23 cellular contexts compared by ENCODE assay signal in genomic region chr3:42517143-42517542, GRCh38. TPM values are rescaled to one million over a fixed set of nuclear protein-coding genes. Genes with fewer than 3 reads are reported as not detected.
DNase-seq lines count a peak whose midpoint lies in the region; ATAC-seq, FAIRE-seq and TF ChIP-seq lines count a peak whose summit lies in the region.
"Had no signal": no experiment of that assay in that cellular context is flagged by ENCODE, and none has a peak within 500 bp of the region (broad histone marks: within the 10 kb centered on the region; RNA-seq: fewer than 3 reads in every experiment).

No MANE protein-coding gene starts in this region.

- H3K4me3 Mint-ChIP-seq in activated CD8-positive, alpha-beta T cell treated with anti-CD3 and anti-CD28 coated beads for 36 hours = no peak overlapping the region
- H3K4me3 Mint-ChIP-seq: CD14-positive monocyte had no signal

- H3K9me3 Mint-ChIP-seq in activated CD8-positive, alpha-beta T cell treated with anti-CD3 and anti-CD28 coated beads for 36 hours = no peaks in the 10 kb centered on the region

- no peak overlapping the region for H3K27ac Mint-ChIP-seq in activated CD8-positive, alpha-beta T cell treated with anti-CD3 and anti-CD28 coated beads for 36 hours

- H3K36me3 ChIP-seq in left ventricle myocardium inferior = no peaks in the 10 kb centered on the region
- H3K36me3 ChIP-seq in duodenal mucosa (ENCODE audit: control insufficient read depth in 1 of 2, insufficient read depth in 2 of 2, low read length in 2 of 2) = peaks cover 0 to 23% of the 10 kb centered on the region in 2 donors
- no peaks in the 10 kb centered on the region for H3K36me3 ChIP-seq in muscle layer of duodenum (ENCODE audit: control insufficient read depth in 1 of 2, insufficient read depth in 2 of 2, low read length in 2 of 2)
- no peaks in the 10 kb centered on the region for H3K36me3 ChIP-seq in transverse colon
- H3K36me3 ChIP-seq: MG63 had no signal

- H3K4me1 ChIP-seq in left ventricle myocardium inferior (peaks cover 50% of the 10 kb centered on the region), duodenal mucosa (ENCODE audit: control insufficient read depth in 1 of 2, insufficient read depth in 2 of 2, low read length in 2 of 2) (peaks cover 52 to 59% of the 10 kb centered on the region in 2 donors), muscle layer of duodenum (ENCODE audit: control insufficient read depth in 1 of 2, insufficient read depth in 2 of 2, low read length in 2 of 2) (no peaks in the 10 kb centered on the region), transverse colon (peaks cover 19 to 66% (median 41%) of the 10 kb centered on the region in 4 donors)

- peak; percentile 12 for TF ChIP-seq POLR2A in transverse colon (IDR thresholded peaks at IDR 0.05)

- H3K9ac ChIP-seq in duodenal mucosa (ENCODE audit: low read depth in 1 of 2, low read length in 2 of 2) = peak overlapping the region in 1 of 2 donors; percentile 32

- no peak for ATAC-seq in left cardiac atrium
- ATAC-seq in activated CD8-positive, alpha-beta T cell treated with anti-CD3 and anti-CD28 coated beads for 36 hours = no peak

- no peak overlapping the region for H3K27ac ChIP-seq in left ventricle myocardium inferior (replicated peaks)
- H3K27ac ChIP-seq in duodenal mucosa (ENCODE audit: low read depth, low read length) = peak overlapping the region; percentile 77
- peak overlapping the region; percentile 51 for H3K27ac ChIP-seq in muscle layer of duodenum (ENCODE audit: low read length)
- peak overlapping the region; percentile 76 to 86 (median 79) for H3K27ac ChIP-seq in transverse colon

- H3K4me3 ChIP-seq in left ventricle myocardium inferior (no peak overlapping the region), duodenal mucosa (ENCODE audit: low read depth in 1 of 2, low read length in 2 of 2) (peak overlapping the region in 1 of 2 donors; percentile 32), muscle layer of duodenum (ENCODE audit: low read depth in 1 of 2, low read length in 2 of 2) (no peak overlapping the region), transverse colon (no peak overlapping the region)
- H3K4me3 ChIP-seq: MG63 had no signal

- TF ChIP-seq EP300 in transverse colon (IDR thresholded peaks at IDR 0.05; ENCODE audit: low read depth) = no peak

- FAIRE-seq in GM19239 (lab: Jason Lieb, UNC) = no peak
- FAIRE-seq: H54, RCC 7860 had no signal

- intact Hi-C loops in left cardiac atrium (cut with DNase I) (no loop called here), left ventricle myocardium inferior (cut with micrococcal nuclease) (no loop called here), transverse colon (cut with DNase I; ENCODE audit: low total_unique reads) (no loop called here)
- intact Hi-C loops in activated CD8-positive, alpha-beta T cell treated with anti-CD3 and anti-CD28 coated beads for 36 hours (cut with micrococcal nuclease) = no loop called here

- in situ Hi-C loops in transverse colon (cut with MboI; ENCODE audit: low pct_ligation_motif_present in 1 of 4, low pct_unique_long_range_greater_than_20kb in 1 of 4, low sequenced_read_pairs in 3 of 4) = no loop called here

- H3K4me1 Mint-ChIP-seq in activated CD8-positive, alpha-beta T cell treated with anti-CD3 and anti-CD28 coated beads for 36 hours (ENCODE audit: low read depth) = peaks cover 16% of the 10 kb centered on the region

- no peaks in the 10 kb centered on the region for H3K9me3 ChIP-seq in left ventricle myocardium inferior (replicated peaks)
- H3K9me3 ChIP-seq in duodenal mucosa (ENCODE audit: control insufficient read depth in 1 of 2, low read length in 2 of 2) = no peaks in the 10 kb centered on the region
- H3K9me3 ChIP-seq in muscle layer of duodenum (ENCODE audit: control insufficient read depth in 1 of 2, low read length in 2 of 2) = no peaks in the 10 kb centered on the region
- H3K9me3 ChIP-seq in transverse colon = no peaks in the 10 kb centered on the region
- H3K9me3 ChIP-seq: MG63 had no signal

- CTCF ChIA-PET in activated CD8-positive, alpha-beta T cell treated with anti-CD3 and anti-CD28 coated beads for 36 hours (lab: Charles Lee) = no interaction called here

- peaks cover 5% of the 10 kb centered on the region for H3K36me3 Mint-ChIP-seq in activated CD8-positive, alpha-beta T cell treated with anti-CD3 and anti-CD28 coated beads for 36 hours (ENCODE audit: low read depth)

- TF ChIP-seq CTCF in left ventricle myocardium inferior (IDR thresholded peaks at IDR 0.05; ENCODE audit: borderline replicate concordance) (no peak), transverse colon (IDR thresholded peaks at IDR 0.05) (no peak)
- TF ChIP-seq CTCF in activated CD8-positive, alpha-beta T cell treated with anti-CD3 and anti-CD28 coated beads for 36 hours (IDR thresholded peaks at IDR 0.05) = no peak

- DNase-seq in left cardiac atrium (peak; percentile 18), left ventricle myocardium inferior (no peak), transverse colon (peak; percentile 61), HuH-7 (ENCODE audit: low spot score) (no peak), GM19239 (ENCODE audit: insufficient read length, low spot score) (no peak)
- DNase-seq in activated CD8-positive, alpha-beta T cell treated with anti-CD3 and anti-CD28 coated beads for 36 hours = no peak
- DNase-seq: EL, GF-D8, Kasumi-1, MG63, NCI-H1417, NCI-H1694 treated with DMSO at 0.1 percent for 48 hours, NCI-H2081 treated with DMSO at 0.1 percent for 48 hours, NCI-H2171 treated with DMSO at 0.1 percent for 48 hours, NCI-H524 treated with DMSO at 0.1 percent for 48 hours, NCI-H82, SHP77 had no signal

- no peaks in the 10 kb centered on the region for H3K27me3 Mint-ChIP-seq in activated CD8-positive, alpha-beta T cell treated with anti-CD3 and anti-CD28 coated beads for 36 hours

- 40% methylated on average over 4 of the region's 4 CpGs; no CpG with 5 or more reads in 1 of the 2 donors for WGBS in transverse colon (ENCODE audit: low coverage in 1 of 2), 2 donors

- no peaks in the 10 kb centered on the region for H3K27me3 ChIP-seq in left ventricle myocardium inferior (ENCODE audit: low read depth)
- H3K27me3 ChIP-seq in duodenal mucosa (ENCODE audit: control insufficient read depth in 1 of 2, insufficient read depth in 2 of 2, low read length in 2 of 2) = no peaks in the 10 kb centered on the region
- no peaks in the 10 kb centered on the region for H3K27me3 ChIP-seq in muscle layer of duodenum (ENCODE audit: low read depth, low read length)
- H3K27me3 ChIP-seq in transverse colon = no peaks in the 10 kb centered on the region
- H3K27me3 ChIP-seq: MG63 had no signal

- POLR2A ChIA-PET in activated CD8-positive, alpha-beta T cell treated with anti-CD3 and anti-CD28 coated beads for 36 hours (lab: Charles Lee) = interaction anchor here (1.3 to 1.5 kb wide), 2 partner anchors 10 to 16 kb away, joined by 3 to 4 read pairs; no protein-coding TSS in a partner anchor

RNA-seq across cellular contexts. Expression of gene VIPR1, which starts 14.7 kb away (rescaled TPM):
- total RNA-seq in left cardiac atrium (1 to 10 TPM; 4.9 to 5.9 TPM), left ventricle myocardium inferior (1.7 TPM), transverse colon (100 to 1,000 TPM; 121 to 565 (median 254) TPM)
- 1 to 10 TPM; 8.5 to 9.0 TPM for total RNA-seq in activated CD8-positive, alpha-beta T cell treated with anti-CD3 and anti-CD28 coated beads for 36 hours
- total RNA-seq: A172 had no signal

Comparison
In these comparisons a context has a peak if more than half of its experiments do, and no peak if none do; other contexts are left out.
1. DNase-seq: peak in left cardiac atrium (single experiment) and transverse colon (single experiment); none in left ventricle myocardium inferior (single experiment), activated CD8-positive, alpha-beta T cell treated with anti-CD3 and anti-CD28 coated beads for 36 hours (single experiment), HuH-7 (single experiment) and GM19239 (single experiment).
2. RNA of gene VIPR1, which starts 14.7 kb away (total RNA-seq): 121 to 565 TPM in transverse colon; 8.5 to 9.0 TPM in activated CD8-positive, alpha-beta T cell treated with anti-CD3 and anti-CD28 coated beads for 36 hours, 4.9 to 5.9 TPM in left cardiac atrium and 1.7 TPM in left ventricle myocardium inferior (single experiment); every median in the first group is over 10 times any median in the second.